Comparison of ENCODE assay signal across 15 cellular contexts in genomic region chr2:142176941-142177340, GRCh38. TPM values are rescaled to one million over a fixed set of nuclear protein-coding genes. Genes with fewer than 3 reads are reported as not detected.
DNase-seq lines count a peak whose midpoint lies in the region; TF ChIP-seq lines count a peak whose summit lies in the region.
"Had no signal": no experiment of that assay in that cellular context is flagged by ENCODE, and none has a peak within 500 bp of the region (broad histone marks: within the 10 kb centered on the region; RNA-seq: fewer than 3 reads in every experiment).

No MANE protein-coding gene starts in this region.

- H4K91ac ChIP-seq in neuronal stem cell (ENCODE audit: low read depth, low read length, poor library complexity): no peak overlapping the region

- TF ChIP-seq CTCF in A673 (conservative IDR thresholded peaks at IDR 0.05; ENCODE audit: low read depth, low read length): no peak
- no peak for TF ChIP-seq CTCF in WERI-Rb-1 (IDR thresholded peaks at IDR 0.05; ENCODE audit: low read depth, low read length)
- no peak for TF ChIP-seq CTCF in brain microvascular endothelial cell (IDR thresholded peaks at IDR 0.05; ENCODE audit: low read depth, low read length, missing control alignments)

- no peak overlapping the region for H2BK5ac ChIP-seq in neuronal stem cell (ENCODE audit: low read length)

- H3K27ac ChIP-seq in A673 (ENCODE audit: low read depth, low read length, poor library complexity, severe bottlenecking) (no peak overlapping the region), WERI-Rb-1 (no peak overlapping the region), neuronal stem cell (replicated peaks; ENCODE audit: low read length) (no peak overlapping the region), brain microvascular endothelial cell (no peak overlapping the region)

- no peak overlapping the region for H2BK120ac ChIP-seq in neuronal stem cell (ENCODE audit: low read depth, low read length)

- peaks cover 18% of the 10 kb centered on the region for H3K4me1 ChIP-seq in A673 (ENCODE audit: insufficient read depth, low read length, poor library complexity, severe bottlenecking)
- peaks cover 0 to 4% of the 10 kb centered on the region in 2 donors for H3K4me1 ChIP-seq in neuronal stem cell (ENCODE audit: control insufficient read depth in 2 of 2, insufficient read depth in 1 of 2, low read depth in 1 of 2, low read length in 2 of 2)

- no CpG with 5 or more reads among the region's 1 CpG for WGBS in neuronal stem cell (ENCODE audit: extremely low coverage in 2 of 2, insufficient read length in 2 of 2, insufficient replicate concordance in 1 of 2), 2 donors

- no peak overlapping the region for H2AK5ac ChIP-seq in neuronal stem cell (ENCODE audit: low read depth, low read length)

- H3K23ac ChIP-seq in neuronal stem cell (ENCODE audit: low read depth, low read length, poor library complexity): no peak overlapping the region

- no peak overlapping the region for H2BK15ac ChIP-seq in neuronal stem cell (ENCODE audit: low read length)

- POLR2A ChIA-PET in A673 (lab: Charles Lee; ENCODE audit: low non-redundant PET): no interaction called here

- H3K79me1 ChIP-seq in neuronal stem cell (ENCODE audit: low read depth, low read length): no peaks in the 10 kb centered on the region

- no peak overlapping the region for H3K9ac ChIP-seq in neuronal stem cell (ENCODE audit: low read depth, low read length, poor library complexity)

- CTCF ChIA-PET in A673 (lab: Charles Lee): interaction anchor here (0.6 kb wide), 1 partner anchor 253 kb away, joined by 3 read pairs; no protein-coding TSS in a partner anchor

- intact Hi-C loops in A673 (cut with micrococcal nuclease; ENCODE audit: unreplicated experiment): no loop called here

- H3K9me3 ChIP-seq in A673 (ENCODE audit: low read depth, low read length, poor library complexity, severe bottlenecking) (no peaks in the 10 kb centered on the region), WERI-Rb-1 (ENCODE audit: severe bottlenecking) (no peaks in the 10 kb centered on the region), neuronal stem cell (replicated peaks in 1 of 2; ENCODE audit: control insufficient read depth in 2 of 2, insufficient read depth in 1 of 2, low read depth in 1 of 2, low read length in 2 of 2) (no peaks in the 10 kb centered on the region)

- H3K14ac ChIP-seq in neuronal stem cell (ENCODE audit: low read length): no peak overlapping the region

- no peaks in the 10 kb centered on the region for H3K36me3 ChIP-seq in A673 (ENCODE audit: insufficient read depth, low read length, poor library complexity, severe bottlenecking)
- H3K36me3 ChIP-seq in WERI-Rb-1: no peaks in the 10 kb centered on the region
- no peaks in the 10 kb centered on the region for H3K36me3 ChIP-seq in neuronal stem cell (replicated peaks in 1 of 2; ENCODE audit: control insufficient read depth in 2 of 2, insufficient read depth in 2 of 2, low read length in 2 of 2)
- no peaks in the 10 kb centered on the region for H3K36me3 ChIP-seq in brain microvascular endothelial cell (replicated peaks)

- no peak overlapping the region for H3K4me2 ChIP-seq in neuronal stem cell (ENCODE audit: insufficient read depth, low read length, poor library complexity, severe bottlenecking)
- H3K4me2 ChIP-seq: GM23338 had no signal

- in situ Hi-C loops in brain microvascular endothelial cell (cut with HindIII; ENCODE audit: low pct_ligation_motif_present, low sequenced_read_pairs): no loop called here

- no peaks in the 10 kb centered on the region for H3K27me3 ChIP-seq in A673 (replicated peaks; ENCODE audit: insufficient read depth, low read depth, low read length, poor library complexity)
- no peaks in the 10 kb centered on the region for H3K27me3 ChIP-seq in WERI-Rb-1 (ENCODE audit: insufficient read depth, low read depth, severe bottlenecking)
- no peaks in the 10 kb centered on the region for H3K27me3 ChIP-seq in neuronal stem cell (ENCODE audit: control insufficient read depth in 3 of 3, insufficient read depth in 3 of 3, low read depth in 1 of 3, low read length in 3 of 3)
- H3K27me3 ChIP-seq in brain microvascular endothelial cell (replicated peaks): no peaks in the 10 kb centered on the region

- H3K4me3 ChIP-seq in A673 (ENCODE audit: low read depth, low read length, poor library complexity, severe bottlenecking): no peak overlapping the region
- no peak overlapping the region for H3K4me3 ChIP-seq in WERI-Rb-1 (ENCODE audit: low read depth, low read length)
- no peak overlapping the region for H3K4me3 ChIP-seq in neuronal stem cell (ENCODE audit: low read length in 2 of 2)
- H3K4me3 ChIP-seq in brain microvascular endothelial cell (ENCODE audit: low read depth, low read length): no peak overlapping the region
- H3K4me3 ChIP-seq: GM23338 had no signal

- no peak overlapping the region for H3K18ac ChIP-seq in neuronal stem cell (ENCODE audit: low read length)

- no TSS peak for BruUV-seq in A673 (replicated peaks; lab: Mats Ljungman, UMichigan)

- H2AFZ ChIP-seq in neuronal stem cell (ENCODE audit: low read length): peak overlapping the region; percentile 25
- H2AFZ ChIP-seq: GM23338 had no signal

- peak; percentile 55 for DNase-seq in A673 (ENCODE audit: low spot score)
- peak; percentile 74 for DNase-seq in NCI-H82 (lab: John Stamatoyannopoulos, UW)
- peak; percentile 35 for DNase-seq in WERI-Rb-1
- no peak for DNase-seq in neuronal stem cell (ENCODE audit: low spot score)
- no peak for DNase-seq in activated CD8-positive, alpha-beta memory T cell treated with anti-CD3 and anti-CD28 coated beads, Interleukin-2, amount 50 U/mL, for 4 hours
- no peak for DNase-seq in brain microvascular endothelial cell
- DNase-seq in NCI-H187 treated with DMSO at 0.1 percent for 48 hours (lab: John Stamatoyannopoulos, UW): no peak
- DNase-seq: 8988T; ACHN; C1 segment of cervical spinal cord; CD4-positive, alpha-beta T cell; DMS79; H7 had no signal

- no peak overlapping the region for H4K8ac ChIP-seq in neuronal stem cell (ENCODE audit: low read depth, low read length)

- no peak overlapping the region for H3K4ac ChIP-seq in neuronal stem cell (ENCODE audit: low read length)

- H2BK12ac ChIP-seq in neuronal stem cell (ENCODE audit: low read length): no peak overlapping the region

RNA-seq across cellular contexts. Expression of gene LRP1B, which starts 46.1 kb away (rescaled TPM):
- total RNA-seq in A673 (2021): 9.9 and 11.0 TPM in 2 replicates
- 0.06 TPM for polyA plus RNA-seq in neuronal stem cell (2013, experiment 1 of 2)
- under 0.01 TPM for polyA plus RNA-seq in neuronal stem cell (2013, experiment 2 of 2)
- total RNA-seq: CD4-positive, alpha-beta T cell; G401 had no signal

Comparison
In these comparisons a context has a peak if more than half of its experiments do, and no peak if none do; other contexts are left out.
1. DNase-seq: peak in A673 (single experiment), NCI-H82 (single experiment) and WERI-Rb-1 (single experiment); none in neuronal stem cell (single experiment), activated CD8-positive, alpha-beta memory T cell treated with anti-CD3 and anti-CD28 coated beads, Interleukin-2, amount 50 U/mL, for 4 hours (single experiment), brain microvascular endothelial cell (single experiment) and NCI-H187 treated with DMSO at 0.1 percent for 48 hours (single experiment).